In the genomic region with DNA sequence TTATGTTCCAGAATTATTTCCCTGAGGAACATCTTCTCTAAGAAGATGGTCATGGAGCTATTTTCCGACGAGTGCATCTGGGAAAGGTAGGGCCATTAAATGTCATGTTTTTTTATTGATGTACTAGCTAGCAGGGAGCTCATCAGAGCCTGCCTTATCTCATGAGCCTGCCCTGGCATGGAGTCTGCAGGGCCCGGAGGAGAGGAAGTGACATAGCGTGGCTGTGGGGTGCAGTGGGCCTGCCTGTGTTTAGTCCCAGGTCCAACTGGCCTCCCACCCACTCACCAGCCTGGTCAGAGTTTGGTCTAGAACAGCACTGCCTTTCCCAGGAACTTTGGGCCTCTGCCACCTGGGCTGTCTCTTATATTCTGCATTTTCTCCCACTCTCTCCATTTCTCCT, we compare ENCODE assay signal across 2 cellular contexts.
TF ChIP-seq lines count a peak whose summit lies in the region.

No MANE protein-coding gene starts in this region.

TF ChIP-seq in SK-N-SH, 30 proteins besides CTCF, POLR2A, EP300 and RAD21 (continued from another document):
- TF ChIP-seq, protein P1, sequence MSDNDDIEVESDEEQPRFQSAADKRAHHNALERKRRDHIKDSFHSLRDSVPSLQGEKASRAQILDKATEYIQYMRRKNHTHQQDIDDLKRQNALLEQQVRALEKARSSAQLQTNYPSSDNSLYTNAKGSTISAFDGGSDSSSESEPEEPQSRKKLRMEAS (IDR thresholded peaks at IDR 0.05; ENCODE audit: low read depth) = no peak
- TF ChIP-seq RXRA (IDR thresholded peaks at IDR 0.05; ENCODE audit: borderline replicate concordance, low read depth) = no peak
- no peak for TF ChIP-seq IRF3 (IDR thresholded peaks at IDR 0.05; ENCODE audit: low read depth, low read length)
- TF ChIP-seq NRF1 (IDR thresholded peaks at IDR 0.05; ENCODE audit: low read depth, low read length) = no peak
- TF ChIP-seq POLR2AphosphoS5 (IDR thresholded peaks at IDR 0.05; ENCODE audit: low read depth, low read length) = no peak
- TF ChIP-seq RFX5 (IDR thresholded peaks at IDR 0.05; ENCODE audit: low read length) = no peak
- TF ChIP-seq REST (IDR thresholded peaks at IDR 0.05; ENCODE audit: low read depth, low read length) = no peak
- no peak for TF ChIP-seq FOXM1 (IDR thresholded peaks at IDR 0.05; ENCODE audit: low read depth)
- no peak for TF ChIP-seq NFIC (IDR thresholded peaks at IDR 0.05; ENCODE audit: borderline replicate concordance)
- no peak for TF ChIP-seq ZBTB33 (IDR thresholded peaks at IDR 0.05; ENCODE audit: borderline replicate concordance, low read depth)
- TF ChIP-seq EZH2phosphoT487 (IDR thresholded peaks at IDR 0.05; ENCODE audit: borderline replicate concordance, low read depth) = no peak
- TF ChIP-seq CHD2 (IDR thresholded peaks at IDR 0.05; ENCODE audit: low read length, partially characterized antibody) = no peak

TF ChIP-seq in SK-N-SH treated with all-trans-retinoic acid at 6 μM for 48 hours, 23 proteins besides CTCF, POLR2A, EP300 and RAD21 (continued from another document):
- TF ChIP-seq, protein P2, sequence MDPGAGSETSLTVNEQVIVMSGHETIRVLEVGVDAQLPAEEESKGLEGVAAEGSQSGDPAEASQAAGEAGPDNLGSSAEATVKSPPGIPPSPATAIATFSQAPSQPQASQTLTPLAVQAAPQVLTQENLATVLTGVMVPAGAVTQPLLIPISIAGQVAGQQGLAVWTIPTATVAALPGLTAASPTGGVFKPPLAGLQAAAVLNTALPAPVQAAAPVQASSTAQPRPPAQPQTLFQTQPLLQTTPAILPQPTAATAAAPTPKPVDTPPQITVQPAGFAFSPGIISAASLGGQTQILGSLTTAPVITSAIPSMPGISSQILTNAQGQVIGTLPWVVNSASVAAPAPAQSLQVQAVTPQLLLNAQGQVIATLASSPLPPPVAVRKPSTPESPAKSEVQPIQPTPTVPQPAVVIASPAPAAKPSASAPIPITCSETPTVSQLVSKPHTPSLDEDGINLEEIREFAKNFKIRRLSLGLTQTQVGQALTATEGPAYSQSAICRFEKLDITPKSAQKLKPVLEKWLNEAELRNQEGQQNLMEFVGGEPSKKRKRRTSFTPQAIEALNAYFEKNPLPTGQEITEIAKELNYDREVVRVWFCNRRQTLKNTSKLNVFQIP (CRISPR knock-in tag; IDR thresholded peaks at IDR 0.05; ENCODE audit: borderline replicate concordance, low read depth) = no peak
- no peak for TF ChIP-seq ZNF8 (CRISPR knock-in tag; IDR thresholded peaks at IDR 0.05)
- TF ChIP-seq TSHZ2 (CRISPR knock-in tag; IDR thresholded peaks at IDR 0.05) = no peak
- no peak for TF ChIP-seq GLIS3 (CRISPR knock-in tag; IDR thresholded peaks at IDR 0.05)
- TF ChIP-seq, protein P3, sequence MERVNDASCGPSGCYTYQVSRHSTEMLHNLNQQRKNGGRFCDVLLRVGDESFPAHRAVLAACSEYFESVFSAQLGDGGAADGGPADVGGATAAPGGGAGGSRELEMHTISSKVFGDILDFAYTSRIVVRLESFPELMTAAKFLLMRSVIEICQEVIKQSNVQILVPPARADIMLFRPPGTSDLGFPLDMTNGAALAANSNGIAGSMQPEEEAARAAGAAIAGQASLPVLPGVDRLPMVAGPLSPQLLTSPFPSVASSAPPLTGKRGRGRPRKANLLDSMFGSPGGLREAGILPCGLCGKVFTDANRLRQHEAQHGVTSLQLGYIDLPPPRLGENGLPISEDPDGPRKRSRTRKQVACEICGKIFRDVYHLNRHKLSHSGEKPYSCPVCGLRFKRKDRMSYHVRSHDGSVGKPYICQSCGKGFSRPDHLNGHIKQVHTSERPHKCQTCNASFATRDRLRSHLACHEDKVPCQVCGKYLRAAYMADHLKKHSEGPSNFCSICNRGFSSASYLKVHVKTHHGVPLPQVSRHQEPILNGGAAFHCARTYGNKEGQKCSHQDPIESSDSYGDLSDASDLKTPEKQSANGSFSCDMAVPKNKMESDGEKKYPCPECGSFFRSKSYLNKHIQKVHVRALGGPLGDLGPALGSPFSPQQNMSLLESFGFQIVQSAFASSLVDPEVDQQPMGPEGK (CRISPR knock-in tag; IDR thresholded peaks at IDR 0.05; ENCODE audit: borderline replicate concordance) = no peak
